10 cellular contexts compared by ENCODE assay signal in genomic region chr2:2232167-2232566, GRCh38.
"Had no signal": no experiment of that assay in that cellular context is flagged by ENCODE, and none has a peak within 500 bp of the region (broad histone marks: within the 10 kb centered on the region; RNA-seq: fewer than 3 reads in every experiment).

No MANE protein-coding gene starts in this region.

- H3K36me3 ChIP-seq: brain microvascular endothelial cell, sigmoid colon had no signal

- H3K27me3 ChIP-seq: brain microvascular endothelial cell, sigmoid colon had no signal

- H3K27ac ChIP-seq: brain microvascular endothelial cell, sigmoid colon had no signal

- H3K9me3 ChIP-seq: sigmoid colon had no signal

- H3K4me3 ChIP-seq: sigmoid colon had no signal

- ATAC-seq: effector memory CD8-positive, alpha-beta T cell; stimulated activated naive CD8-positive, alpha-beta T cell treated with anti-CD3 and anti-CD28 coated beads, Interleukin-15, Interleukin-2, amounts not matched to agents 100 U/mL and 50 U/mL, for 24 hours had no signal

- H3K4me1 ChIP-seq: sigmoid colon had no signal

- DNase-seq: activated CD4-positive, alpha-beta T cell treated with anti-CD3 and anti-CD28 coated beads, Interleukin-2, amount 50 U/mL, for 1 hour; activated effector memory CD4-positive, alpha-beta T cell treated with Interleukin-2 at 50 U/mL for 16 hours; activated T-cell treated with anti-CD3 and anti-CD28 coated beads, Interleukin-2, amount 50 U/mL, for 1 hour; amniotic stem cell; brain microvascular endothelial cell; cerebellar nuclear complex; effector memory CD8-positive, alpha-beta T cell; kidney; sigmoid colon; stimulated activated naive CD8-positive, alpha-beta T cell treated with anti-CD3 and anti-CD28 coated beads, Interleukin-15, Interleukin-2, amounts not matched to agents 100 U/mL and 50 U/mL, for 24 hours had no signal
